Comparison of ENCODE assay signal across 9 cellular contexts in the genomic region with DNA sequence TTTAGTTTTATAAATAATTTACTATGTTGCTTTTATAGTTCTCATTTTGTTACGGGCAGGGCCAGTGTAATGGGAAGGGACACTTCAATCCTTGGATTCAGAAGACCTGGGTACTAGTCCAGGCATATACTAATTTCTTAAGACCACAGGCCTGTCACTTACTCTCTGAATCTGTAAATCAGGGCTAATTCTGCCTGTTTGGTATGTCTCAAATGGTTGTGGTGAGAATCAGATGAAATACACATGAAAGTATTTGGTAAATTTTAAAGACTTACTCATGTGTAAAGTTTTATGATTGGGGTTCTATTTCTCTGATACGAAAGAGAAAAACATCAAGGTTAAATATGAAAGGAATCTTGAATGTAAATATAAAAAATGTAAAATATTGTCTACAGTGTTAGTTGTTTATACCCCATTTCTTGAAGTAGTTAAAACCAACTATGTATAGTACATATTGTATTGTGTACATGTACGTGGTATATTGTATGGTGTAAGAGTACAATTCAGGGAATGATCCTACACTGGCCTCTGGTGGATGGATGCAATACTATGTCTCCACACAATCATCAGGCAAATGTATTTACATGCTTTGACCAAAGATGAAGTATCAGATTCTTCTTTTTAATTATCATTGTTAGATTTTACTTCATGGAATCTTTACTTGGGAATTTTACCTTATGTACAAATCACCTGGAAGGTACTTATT. TPM values are rescaled to one million over a fixed set of nuclear protein-coding genes. Genes with fewer than 3 reads are reported as not detected.
DNase-seq lines count a peak whose midpoint lies in the region; ATAC-seq, FAIRE-seq and TF ChIP-seq lines count a peak whose summit lies in the region.
"Had no signal": no experiment of that assay in that cellular context is flagged by ENCODE, and none has a peak within 500 bp of the region (broad histone marks: within the 10 kb centered on the region; RNA-seq: fewer than 3 reads in every experiment).

No MANE protein-coding gene starts in this region.

- 70% methylated on average over 3 of the region's 3 CpGs; no CpG with 5 or more reads in 1 of the 2 experiments for WGBS in H1 (ENCODE audit: extremely low coverage in 1 of 2, insufficient coverage in 1 of 2, insufficient read length in 1 of 2, insufficient replicate concordance in 2 of 2, low coverage in 1 of 2, low lambda C conversion rate in 2 of 2, missing lambda C conversion rate in 1 of 2), 2 experiments
- 55 to 67% methylated on average over 3 of the region's 3 CpGs for WGBS in sigmoid colon, 2 donors

- no peaks in the 10 kb centered on the region for H3K79me2 ChIP-seq in H1 (ENCODE audit: control insufficient read depth in 1 of 2, insufficient read depth in 2 of 2, low read length in 2 of 2)

- H3K23ac ChIP-seq in H1 (ENCODE audit: insufficient read length) = no peak overlapping the region

- no peaks in the 10 kb centered on the region for H4K20me1 ChIP-seq in H1 (replicated peaks in 1 of 2; ENCODE audit: control insufficient read depth in 1 of 2, insufficient read depth in 2 of 2, low read length in 2 of 2)

- peak; percentile 49 to 54 for TF ChIP-seq RAD21 in H1 (IDR thresholded peaks at IDR 0.05 in 1 of 2, conservative IDR thresholded peaks at IDR 0.05 in 1 of 2; ENCODE audit: low read depth in 2 of 2, low read length in 2 of 2)

- no peak overlapping the region for H3K18ac ChIP-seq in H1 (ENCODE audit: extremely low read depth, low read length)

- H3K27me3 ChIP-seq in H1 (replicated peaks in 1 of 4; ENCODE audit: control insufficient read depth in 3 of 4, extremely low read depth in 1 of 4, insufficient read depth in 3 of 4, low read length in 3 of 4) = no peaks in the 10 kb centered on the region
- H3K27me3 ChIP-seq in sigmoid colon = no peaks in the 10 kb centered on the region

- H4K5ac ChIP-seq in H1 (ENCODE audit: insufficient read length, low read depth, low read length) = no peak overlapping the region

- no peak for TF ChIP-seq POLR2A in H1 (IDR thresholded peaks at IDR 0.05; ENCODE audit: control extremely low read depth in 1 of 2, low read depth in 2 of 2, low read length in 2 of 2)
- no peak for TF ChIP-seq POLR2A in sigmoid colon (IDR thresholded peaks at IDR 0.05)

- H2BK20ac ChIP-seq in H1 (ENCODE audit: low read length) = no peak overlapping the region

- no peak overlapping the region for H3K14ac ChIP-seq in H1 (ENCODE audit: insufficient read length)

- peak in 2 of 3 experiments; percentile 16 to 24; a peak in 2 of 4 replicates for TF ChIP-seq CTCF in H1 (IDR thresholded peaks at IDR 0.05; ENCODE audit: control extremely low read depth in 1 of 3, insufficient read depth in 1 of 3, low read depth in 1 of 3, low read length in 3 of 3)
- TF ChIP-seq CTCF in sigmoid colon (IDR thresholded peaks at IDR 0.05) = peak; percentile 40 to 69 (median 55)

- H3K4me3 ChIP-seq in H1 (ENCODE audit: extremely low read depth in 1 of 4, insufficient read depth in 2 of 4, low read depth in 3 of 4, low read length in 4 of 4) (no peak overlapping the region), sigmoid colon (no peak overlapping the region)

- H4K91ac ChIP-seq in H1 (replicated peaks; ENCODE audit: insufficient read length, low read length) = no peak overlapping the region

- POLR2A ChIA-PET in H1 (lab: Charles Lee; ENCODE audit: partially characterized antibody) = no interaction called here

- no peaks in the 10 kb centered on the region for H3K36me3 ChIP-seq in H1 (ENCODE audit: control insufficient read depth in 2 of 4, insufficient read depth in 4 of 4, low read length in 3 of 4)
- no peaks in the 10 kb centered on the region for H3K36me3 ChIP-seq in sigmoid colon

- no peak overlapping the region for H2BK120ac ChIP-seq in H1 (replicated peaks; ENCODE audit: low read depth, low read length)

- no peak for FAIRE-seq in H1 (lab: Jason Lieb, UNC)

- no peak overlapping the region for H4K8ac ChIP-seq in H1 (ENCODE audit: extremely low read depth, insufficient read depth, low read length)

- H2AK5ac ChIP-seq in H1 (ENCODE audit: low read depth, low read length) = no peak overlapping the region

- no peaks in the 10 kb centered on the region for H3K23me2 ChIP-seq in H1 (ENCODE audit: low read depth, low read length)

- H3K27ac ChIP-seq in H1 (ENCODE audit: low read depth, low read length) (no peak overlapping the region), sigmoid colon (no peak overlapping the region)

- H2BK12ac ChIP-seq in H1 (ENCODE audit: low read depth, low read length) = no peak overlapping the region

- no peaks in the 10 kb centered on the region for H3K79me1 ChIP-seq in H1 (ENCODE audit: low read depth, low read length)

- H3K4me2 ChIP-seq in H1 (ENCODE audit: insufficient read depth in 1 of 2, low read depth in 2 of 2, low read length in 2 of 2) = no peak overlapping the region

- H2BK5ac ChIP-seq in H1 (ENCODE audit: low read depth, low read length) = no peak overlapping the region

- no peak overlapping the region for H3K4ac ChIP-seq in H1 (replicated peaks; ENCODE audit: insufficient read length, low read depth, low read length)

- DNase-seq in NCI-H1417 (lab: John Stamatoyannopoulos, UW) = peak; percentile 8 to 65 (median 19)
- DNase-seq in NCI-H1417 treated with DMSO at 0.1 percent for 48 hours (lab: John Stamatoyannopoulos, UW) = no peak
- peak; percentile 72 for DNase-seq in NCI-H82 (lab: John Stamatoyannopoulos, UW)
- no peak for DNase-seq in H1 (ENCODE audit: low read depth in 1 of 2, low spot score in 2 of 2)
- no peak for DNase-seq in sigmoid colon
- DNase-seq in GM19240 (ENCODE audit: insufficient read length, low spot score) = no peak

- ATAC-seq in HG02610 (IDR thresholded peaks at IDR 0.05; ENCODE audit: unreplicated experiment) (peak; percentile 56), HG02970 (IDR thresholded peaks at IDR 0.05; ENCODE audit: low FRiP score, unreplicated experiment) (no peak)

- no peak overlapping the region for H2AFZ ChIP-seq in H1 (ENCODE audit: low read length)

- no peaks in the 10 kb centered on the region for H3K9me3 ChIP-seq in H1 (ENCODE audit: insufficient read depth in 2 of 2, low read depth in 1 of 2, low read length in 1 of 2)
- H3K9me3 ChIP-seq in sigmoid colon = no peaks in the 10 kb centered on the region
- H3K9me3 ChIP-seq: Caco-2 had no signal

- no peak overlapping the region for H3K56ac ChIP-seq in H1 (replicated peaks; ENCODE audit: insufficient read length, low read depth, low read length)

- CTCF ChIA-PET in H1 (lab: Charles Lee; ENCODE audit: partially characterized antibody) = interaction anchor here (0.7 to 3.5 kb wide), 7 partner anchors 12 to 67 kb away, joined by 3 to 25 read pairs (median 3); no protein-coding TSS in a partner anchor

- no peak overlapping the region for H3K9ac ChIP-seq in H1 (replicated peaks in 1 of 4; ENCODE audit: extremely low read depth in 1 of 4, low read depth in 3 of 4, low read length in 3 of 4)

- TF ChIP-seq EP300 in H1 (IDR thresholded peaks at IDR 0.05; ENCODE audit: borderline replicate concordance in 1 of 2, low read depth in 2 of 2, low read length in 2 of 2) (no peak), sigmoid colon (IDR thresholded peaks at IDR 0.05) (no peak)

- H3K4me1 ChIP-seq in H1 (replicated peaks in 1 of 4; ENCODE audit: control insufficient read depth in 3 of 4, insufficient read depth in 4 of 4, low read length in 3 of 4) (no peaks in the 10 kb centered on the region), sigmoid colon (peaks cover 0 to 40% (median 24%) of the 10 kb centered on the region in 4 donors)
- H3K4me1 ChIP-seq: Caco-2 had no signal

- intact Hi-C loops in sigmoid colon (cut with DNase I) = loop anchor here (2.0 to 5.0 kb wide), 2 partner anchors 50 to 58 kb away; no protein-coding TSS in a partner anchor

- no peak overlapping the region for H2BK15ac ChIP-seq in H1 (ENCODE audit: low read length)

TF ChIP-seq in H1, 55 proteins besides CTCF, POLR2A, EP300 and RAD21 (continues in another document):
- TF ChIP-seq YY1 (IDR thresholded peaks at IDR 0.05; ENCODE audit: low read depth, low read length) = no peak
- TF ChIP-seq, protein P1, sequence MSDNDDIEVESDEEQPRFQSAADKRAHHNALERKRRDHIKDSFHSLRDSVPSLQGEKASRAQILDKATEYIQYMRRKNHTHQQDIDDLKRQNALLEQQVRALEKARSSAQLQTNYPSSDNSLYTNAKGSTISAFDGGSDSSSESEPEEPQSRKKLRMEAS (IDR thresholded peaks at IDR 0.05) = no peak

RNA-seq across cellular contexts. Expression of a gene that starts 24.5 kb away (rescaled TPM):
- not detected in 2 replicates for total RNA-seq in H1 (2021; fragmentation: NEBNext Ultra II Directional; extraction: Animal tissue kit (Norgen Biotek cat#: 25700))
- polyA plus RNA-seq in H1 (2011; rRNA removed) (not detected in 2 replicates), sigmoid colon (not detected)
- not detected for polyA plus RNA-seq in H1 (2011; cell fraction: cytosol; rRNA removed)
- polyA plus RNA-seq in H1 (2011; cell fraction: nucleus; rRNA removed) = not detected
- not detected in 4 replicates for polyA plus RNA-seq in H1 (2012, experiment 1 of 2)
- not detected for polyA plus RNA-seq in H1 (2012, experiment 2 of 2)
- not detected for polyA plus RNA-seq in H1 (2013, experiment 1 of 2)
- not detected for polyA plus RNA-seq in H1 (2013, experiment 2 of 2)
- not detected in 2 replicates for polyA minus RNA-seq in H1 (2011; rRNA and poly(A)+ RNA removed)
- polyA minus RNA-seq in H1 (2011; cell fraction: cytosol; rRNA and poly(A)+ RNA removed) = not detected
- polyA minus RNA-seq in H1 (2011; cell fraction: nucleus; rRNA and poly(A)+ RNA removed) = 0.30 TPM
- not detected for total RNA-seq in sigmoid colon
- total RNA-seq: Caco-2 had no signal

RNA-seq across cellular contexts. Expression of a gene that starts 28.3 kb away (rescaled TPM):
- 22.3 and 23.9 TPM in 2 replicates for total RNA-seq in H1 (2021; fragmentation: NEBNext Ultra II Directional; extraction: Animal tissue kit (Norgen Biotek cat#: 25700))
- polyA plus RNA-seq in H1 (2011; rRNA removed) (13.0 and 21.2 TPM in 2 replicates), sigmoid colon (10 to 100 TPM; 12.7 to 28.8 (median 19.9) TPM)
- 26.5 TPM for polyA plus RNA-seq in H1 (2011; cell fraction: cytosol; rRNA removed)
- 4.6 TPM for polyA plus RNA-seq in H1 (2011; cell fraction: nucleus; rRNA removed)
- 22.8 to 34.3 TPM (median 25.1 TPM) in 4 replicates for polyA plus RNA-seq in H1 (2012, experiment 1 of 2)
- polyA plus RNA-seq in H1 (2012, experiment 2 of 2) = 5.9 TPM
- polyA plus RNA-seq in H1 (2013, experiment 1 of 2) = 28.0 TPM
- 30.3 TPM for polyA plus RNA-seq in H1 (2013, experiment 2 of 2)
- 6.1 and 7.3 TPM in 2 replicates for polyA minus RNA-seq in H1 (2011; rRNA and poly(A)+ RNA removed)
- 9.8 TPM for polyA minus RNA-seq in H1 (2011; cell fraction: cytosol; rRNA and poly(A)+ RNA removed)
- 7.3 TPM for polyA minus RNA-seq in H1 (2011; cell fraction: nucleus; rRNA and poly(A)+ RNA removed)
- total RNA-seq in sigmoid colon = 10 to 100 TPM; 38.5 to 77.3 (median 55.3) TPM

RNA-seq across cellular contexts. Expression of a gene that starts 54.8 kb away (rescaled TPM):
- 0.58 and 0.90 TPM in 2 replicates for total RNA-seq in H1 (2021; fragmentation: NEBNext Ultra II Directional; extraction: Animal tissue kit (Norgen Biotek cat#: 25700))
- 0.13 and 0.14 TPM in 2 replicates for polyA plus RNA-seq in H1 (2011; rRNA removed)
- 0.28 TPM for polyA plus RNA-seq in H1 (2011; cell fraction: cytosol; rRNA removed)
- polyA plus RNA-seq in H1 (2011; cell fraction: nucleus; rRNA removed) = 0.29 TPM
- 0.20 to 0.91 TPM (median 0.35 TPM) in 4 replicates for polyA plus RNA-seq in H1 (2012, experiment 1 of 2)
- not detected for polyA plus RNA-seq in H1 (2012, experiment 2 of 2)
- polyA plus RNA-seq in H1 (2013, experiment 1 of 2) = 0.89 TPM
- 0.66 TPM for polyA plus RNA-seq in H1 (2013, experiment 2 of 2)
- polyA minus RNA-seq in H1 (2011; rRNA and poly(A)+ RNA removed) = 0.27 and 0.73 TPM in 2 replicates
- polyA minus RNA-seq in H1 (2011; cell fraction: cytosol; rRNA and poly(A)+ RNA removed) = 0.29 TPM
- 0.80 TPM for polyA minus RNA-seq in H1 (2011; cell fraction: nucleus; rRNA and poly(A)+ RNA removed)
- under 1 TPM; 0.41 to 0.83 (median 0.69) TPM for total RNA-seq in sigmoid colon
- polyA plus RNA-seq in sigmoid colon = 1 to 10 TPM in 1 of 3 donors, under 1 TPM in 2; 0.22 to 1.6 (median 0.60) TPM

Comparison
In these comparisons a context has a peak if more than half of its experiments do, and no peak if none do; other contexts are left out.
1. DNase-seq: peak in NCI-H1417 (3 of 3) and NCI-H82 (single experiment); none in NCI-H1417 treated with DMSO at 0.1 percent for 48 hours (single experiment), H1 (0 of 2), sigmoid colon (single experiment) and GM19240 (single experiment).